In genomic region chr11:65423516-65424199, GRCh38 we compare ENCODE assay signal across 1 cellular context.
TF ChIP-seq lines count a peak whose summit lies in the region.

No MANE protein-coding gene starts in this region.

TF ChIP-seq in K562, 482 proteins besides CTCF, POLR2A, EP300 and RAD21 (continued from another document and continues in another):
- TF ChIP-seq NKRF (IDR thresholded peaks at IDR 0.05; ENCODE audit: borderline replicate concordance) = 0 out of 2 replicates have a peak, but pooled peaks have one; percentile 12
- no peak for TF ChIP-seq NCOR1 (IDR thresholded peaks at IDR 0.05)
- no peak; the same call in 1 of the 2 replicates for TF ChIP-seq NR1H2 (CRISPR knock-in tag; IDR thresholded peaks at IDR 0.05)
- TF ChIP-seq MYC (IDR thresholded peaks at IDR 0.05; ENCODE audit: low read depth, low read length) = no peak
- TF ChIP-seq MYC (CRISPR knock-in tag; IDR thresholded peaks at IDR 0.05; ENCODE audit: borderline replicate concordance, low read depth) = no peak
- peak; percentile 90 for TF ChIP-seq ZBED1 (IDR thresholded peaks at IDR 0.05)
- no peak for TF ChIP-seq ZNF707 (CRISPR knock-in tag; conservative IDR thresholded peaks at IDR 0.05)
- TF ChIP-seq THRB (CRISPR knock-in tag; conservative IDR thresholded peaks at IDR 0.05) = peak; percentile 94
- TF ChIP-seq NR0B1 (IDR thresholded peaks at IDR 0.05; ENCODE audit: partially characterized antibody) = no peak
- TF ChIP-seq TARDBP (IDR thresholded peaks at IDR 0.05) = no peak; the same call in 1 of the 2 replicates
- TF ChIP-seq GATA2 (CRISPR knock-in tag; IDR thresholded peaks at IDR 0.05) = no peak
- no peak for TF ChIP-seq JUND (IDR thresholded peaks at IDR 0.05; ENCODE audit: borderline replicate concordance, low read depth, low read length)
- TF ChIP-seq JUND (tag; IDR thresholded peaks at IDR 0.05; ENCODE audit: borderline replicate concordance, low read depth, low read length) = no peak
- no peak for TF ChIP-seq ZNF24 (IDR thresholded peaks at IDR 0.05)
- TF ChIP-seq TRIM28 (IDR thresholded peaks at IDR 0.05) = no peak
- peak; percentile 15; the same call in 1 of the 2 replicates for TF ChIP-seq XRCC5 (IDR thresholded peaks at IDR 0.05; ENCODE audit: low read depth, low read length)
- TF ChIP-seq TCF7 (IDR thresholded peaks at IDR 0.05; ENCODE audit: borderline replicate concordance) = no peak
- TF ChIP-seq KAT7 (CRISPR knock-in tag; IDR thresholded peaks at IDR 0.05; ENCODE audit: borderline replicate concordance) = no peak; the same call in 1 of the 2 replicates
- TF ChIP-seq ELF2 (CRISPR knock-in tag; IDR thresholded peaks at IDR 0.05) = no peak
- TF ChIP-seq BMI1 (IDR thresholded peaks at IDR 0.05; ENCODE audit: low read length) = no peak
- no peak for TF ChIP-seq RBM34 (IDR thresholded peaks at IDR 0.05; ENCODE audit: borderline replicate concordance, insufficient read depth, low read length)
- TF ChIP-seq CREBBP (IDR thresholded peaks at IDR 0.05; ENCODE audit: low read depth, low read length) = no peak
- TF ChIP-seq TGIF2 (CRISPR knock-in tag; IDR thresholded peaks at IDR 0.05) = 0 out of 2 replicates have a peak, but pooled peaks have one; percentile 16
- TF ChIP-seq HNRNPL (IDR thresholded peaks at IDR 0.05; ENCODE audit: low read depth, low read length) = peak; percentile 73
- no peak for TF ChIP-seq POLR2G (IDR thresholded peaks at IDR 0.05; ENCODE audit: low read depth, low read length)
- no peak for TF ChIP-seq ZNF77 (CRISPR knock-in tag; IDR thresholded peaks at IDR 0.05)
- TF ChIP-seq XRCC3 (IDR thresholded peaks at IDR 0.05) = no peak
- TF ChIP-seq BCLAF1 (IDR thresholded peaks at IDR 0.05; ENCODE audit: borderline replicate concordance in 1 of 2, control insufficient read depth in 1 of 2, low read depth in 2 of 2, low read length in 1 of 2) = no peak
- no peak for TF ChIP-seq ILF3 (IDR thresholded peaks at IDR 0.05; ENCODE audit: borderline replicate concordance)
- TF ChIP-seq E2F4 (CRISPR knock-in tag; IDR thresholded peaks at IDR 0.05; ENCODE audit: low read depth) = peak; percentile 70
- TF ChIP-seq ZNF592 (IDR thresholded peaks at IDR 0.05) = no peak
- TF ChIP-seq NR4A1 (CRISPR knock-in tag; IDR thresholded peaks at IDR 0.05) = no peak
- no peak for TF ChIP-seq NR4A1 (tag; IDR thresholded peaks at IDR 0.05)
- no peak for TF ChIP-seq SRSF7 (optimal IDR thresholded peaks at IDR 0.05; ENCODE audit: low read depth, low read length)
- TF ChIP-seq BRD4 (IDR thresholded peaks at IDR 0.05) = peak; percentile 67; the same call in 1 of the 2 replicates
- no peak for TF ChIP-seq ZKSCAN1 (IDR thresholded peaks at IDR 0.05; ENCODE audit: low read depth, low read length)
- no peak for TF ChIP-seq ZNF561 (CRISPR knock-in tag; conservative IDR thresholded peaks at IDR 0.05)
- TF ChIP-seq SMARCA5 (IDR thresholded peaks at IDR 0.05) = no peak
- no peak for TF ChIP-seq ZNF518B (CRISPR knock-in tag; IDR thresholded peaks at IDR 0.05)
- TF ChIP-seq TAF15 (IDR thresholded peaks at IDR 0.05; ENCODE audit: low read depth, low read length) = 0 out of 2 replicates have a peak, but pooled peaks have one; percentile 15
- peak; percentile 59 for TF ChIP-seq SAP30 (IDR thresholded peaks at IDR 0.05; ENCODE audit: borderline replicate concordance, insufficient read depth, low read depth, low read length, poor library complexity, severe bottlenecking)
- peak; percentile 62; the same call in 1 of the 2 replicates for TF ChIP-seq NR2F6 (CRISPR knock-in tag; IDR thresholded peaks at IDR 0.05)
- no peak for TF ChIP-seq POLR2B (IDR thresholded peaks at IDR 0.05; ENCODE audit: low read depth, partially characterized antibody)
- TF ChIP-seq HES1 (IDR thresholded peaks at IDR 0.05; ENCODE audit: low read depth) = no peak
- TF ChIP-seq MLLT1 (IDR thresholded peaks at IDR 0.05) = peak; percentile 60 to 91
- no peak for TF ChIP-seq HEY1 (CRISPR knock-in tag; IDR thresholded peaks at IDR 0.05; ENCODE audit: borderline replicate concordance)
